In genomic region chr3:79012530-79012913, GRCh38 we compare ENCODE assay signal across 16 cellular contexts.
DNase-seq lines count a peak whose midpoint lies in the region; ATAC-seq and TF ChIP-seq lines count a peak whose summit lies in the region.
"Had no signal": no experiment of that assay in that cellular context is flagged by ENCODE, and none has a peak within 500 bp of the region (broad histone marks: within the 10 kb centered on the region; RNA-seq: fewer than 3 reads in every experiment).

No MANE protein-coding gene starts in this region.

- peaks cover 94% of the 10 kb centered on the region for H3K79me2 ChIP-seq in smooth muscle cell (ENCODE audit: low read depth)

- H3K9ac ChIP-seq in smooth muscle cell (ENCODE audit: low read depth), result no peak overlapping the region

- no peaks in the 10 kb centered on the region for H3K36me3 ChIP-seq in smooth muscle cell (ENCODE audit: low read depth)
- H3K36me3 ChIP-seq: vagina had no signal

- H3K9me3 ChIP-seq in smooth muscle cell (replicated peaks; ENCODE audit: low read depth), result no peaks in the 10 kb centered on the region
- H3K9me3 ChIP-seq: vagina had no signal

- no peaks in the 10 kb centered on the region for H3K36me3 Mint-ChIP-seq in neural crest cell (ENCODE audit: low read depth)
- no peaks in the 10 kb centered on the region for H3K36me3 Mint-ChIP-seq in T-cell
- H3K36me3 Mint-ChIP-seq: CD8-positive, alpha-beta memory T cell had no signal

- H2AFZ ChIP-seq in smooth muscle cell (ENCODE audit: low read depth), result no peak overlapping the region

- intact Hi-C loops in Right ventricle myocardium inferior (cut with DNase I) (no loop called here), left ventricle myocardium superior (cut with micrococcal nuclease) (no loop called here)

- H3K4me3 ChIP-seq in choroid plexus epithelial cell (ENCODE audit: low read depth, low read length) (no peak overlapping the region), smooth muscle cell (no peak overlapping the region)
- H3K4me3 ChIP-seq: vagina had no signal

- H3K4me3 Mint-ChIP-seq in neural crest cell (peak overlapping the region; percentile 24), T-cell (no peak overlapping the region)
- H3K4me3 Mint-ChIP-seq: activated CD4-positive, alpha-beta T cell treated with anti-CD3 and anti-CD28 coated beads, Interleukin-2, amount 10 ng/mL, durations not matched to agents 24 days and 14 days; CD8-positive, alpha-beta memory T cell; stimulated activated naive CD8-positive, alpha-beta T cell treated with anti-CD3 and anti-CD28 coated beads, Interleukin-15, Interleukin-2, amounts not matched to agents 100 ng/mL and 50 ng/mL, for 24 hours had no signal

- no peak for TF ChIP-seq CTCF in choroid plexus epithelial cell (conservative IDR thresholded peaks at IDR 0.05; ENCODE audit: low read depth, low read length)
- no peak for TF ChIP-seq CTCF in neural crest cell (conservative IDR thresholded peaks at IDR 0.05)
- TF ChIP-seq CTCF in smooth muscle cell (IDR thresholded peaks at IDR 0.05; ENCODE audit: borderline replicate concordance, insufficient read depth, poor library complexity, severe bottlenecking), result no peak

- no peaks in the 10 kb centered on the region for H3K27me3 ChIP-seq in smooth muscle cell (ENCODE audit: low read depth)
- H3K27me3 ChIP-seq: vagina had no signal

- H3K27me3 Mint-ChIP-seq in neural crest cell (ENCODE audit: low read depth) (no peaks in the 10 kb centered on the region), T-cell (no peaks in the 10 kb centered on the region)
- H3K27me3 Mint-ChIP-seq: CD8-positive, alpha-beta memory T cell had no signal

- H3F3A ChIP-seq in smooth muscle cell (ENCODE audit: low read depth), result no peaks in the 10 kb centered on the region

- no peak overlapping the region for H3K27ac ChIP-seq in smooth muscle cell (ENCODE audit: low read depth)
- H3K27ac ChIP-seq: vagina had no signal

- H3K4me2 ChIP-seq in smooth muscle cell, result no peak overlapping the region

- H3K27ac Mint-ChIP-seq in neural crest cell (ENCODE audit: unreplicated experiment), result no peak overlapping the region
- H3K27ac Mint-ChIP-seq in T-cell, result no peak overlapping the region
- H3K27ac Mint-ChIP-seq: activated CD4-positive, alpha-beta T cell treated with anti-CD3 and anti-CD28 coated beads, Interleukin-2, amount 10 ng/mL, durations not matched to agents 24 days and 14 days; CD8-positive, alpha-beta memory T cell; stimulated activated naive CD8-positive, alpha-beta T cell treated with anti-CD3 and anti-CD28 coated beads, Interleukin-15, Interleukin-2, amounts not matched to agents 100 ng/mL and 50 ng/mL, for 24 hours had no signal

- peaks cover 57% of the 10 kb centered on the region for H3K4me1 ChIP-seq in smooth muscle cell (ENCODE audit: low read depth)

- CTCF ChIA-PET in T-cell (lab: Charles Lee), result no interaction called here

- 98% methylated on average over 2 of the region's 2 CpGs for WGBS in smooth muscle cell (ENCODE audit: low lambda C conversion rate)

- peaks cover 94% of the 10 kb centered on the region for H4K20me1 ChIP-seq in smooth muscle cell (ENCODE audit: low read depth)

- DNase-seq in Right ventricle myocardium inferior (ENCODE audit: missing footprints), result no peak
- DNase-seq in left ventricle myocardium superior, result no peak
- peak; percentile 51 for DNase-seq in choroid plexus epithelial cell (ENCODE audit: low read depth)
- no peak for DNase-seq in neural crest cell (ENCODE audit: low read depth, low spot score)
- DNase-seq in NCI-H524 treated with DMSO at 0.1 percent for 48 hours (lab: John Stamatoyannopoulos, UW), result no peak
- no peak for DNase-seq in DMS79 (lab: John Stamatoyannopoulos, UW)
- DNase-seq in T-cell, result no peak
- DNase-seq in smooth muscle cell (lab: John Stamatoyannopoulos, UW; ENCODE audit: unreplicated experiment), result no peak
- DNase-seq: activated CD4-positive, alpha-beta T cell treated with anti-CD3 and anti-CD28 coated beads, Interleukin-2, amount 10 ng/mL, durations not matched to agents 24 days and 14 days; activated gamma-delta T cell treated with Interleukin-2 at 50 U/mL for 16 hours; aorta; CD8-positive, alpha-beta memory T cell; erythroblast; NCI-H510A had no signal

- H3K9me3 Mint-ChIP-seq in neural crest cell (no peaks in the 10 kb centered on the region), T-cell (peaks cover 0 to 5% (median 2%) of the 10 kb centered on the region in 3 donors)
- H3K9me3 Mint-ChIP-seq: activated CD4-positive, alpha-beta T cell treated with anti-CD3 and anti-CD28 coated beads, Interleukin-2, amount 10 ng/mL, durations not matched to agents 24 days and 14 days had no signal

- peaks cover 46% of the 10 kb centered on the region for H3K4me1 Mint-ChIP-seq in neural crest cell
- no peaks in the 10 kb centered on the region for H3K4me1 Mint-ChIP-seq in T-cell
- H3K4me1 Mint-ChIP-seq: activated CD4-positive, alpha-beta T cell treated with anti-CD3 and anti-CD28 coated beads, Interleukin-2, amount 10 ng/mL, durations not matched to agents 24 days and 14 days; CD8-positive, alpha-beta memory T cell had no signal

- peak; percentile 20 for ATAC-seq in Right ventricle myocardium inferior
- no peak for ATAC-seq in left ventricle myocardium superior
- ATAC-seq in T-cell (replicated peaks in 1 of 4), result no peak

- POLR2A ChIA-PET in T-cell (lab: Charles Lee), result no interaction called here
